6 cellular contexts compared by ENCODE assay signal in genomic region chr1:1274299-1274930, GRCh38. TPM values are rescaled to one million over a fixed set of nuclear protein-coding genes. Genes with fewer than 3 reads are reported as not detected.
DNase-seq lines count a peak whose midpoint lies in the region; TF ChIP-seq lines count a peak whose summit lies in the region.

No MANE protein-coding gene starts in this region.

- H3K4me1 Mint-ChIP-seq in CD14-positive monocyte: peaks cover 39% of the 10 kb centered on the region

- CTCF ChIA-PET in RWPE1 (lab: Yijun Ruan, JAX): interaction anchor here (0.8 kb wide), 1 partner anchor 24 kb away, joined by 5 read pairs; no protein-coding TSS in a partner anchor

- DNase-seq in CD14-positive monocyte (ENCODE audit: low spot score) (no peak), RWPE1 (ENCODE audit: low spot score) (no peak), NCI-H1417 treated with DMSO at 0.1 percent for 48 hours (lab: John Stamatoyannopoulos, UW) (no peak), CD1c-positive myeloid dendritic cell (ENCODE audit: extremely low spot score) (no peak)
- DNase-seq in stimulated activated CD4-positive, alpha-beta T cell treated with anti-CD3 and anti-CD28 coated beads, Interleukin-4, amount 100 ng/mL, for 24 hours: no peak

- H3K4me3 ChIP-seq in iPS-20b (ENCODE audit: low read length): peak overlapping the region; percentile 74

- H3K27me3 Mint-ChIP-seq in CD14-positive monocyte (ENCODE audit: low read depth in 3 of 3): peaks cover 0 to 3% (median 1%) of the 10 kb centered on the region in 3 donors

- 0 out of 2 replicates have a peak, but pooled peaks cover 11% of the 10 kb centered on the region for H3K36me3 ChIP-seq in iPS-20b (ENCODE audit: insufficient read depth, low read depth, low read length)

- no peaks in the 10 kb centered on the region for H3K9me3 Mint-ChIP-seq in CD14-positive monocyte

- intact Hi-C loops in CD14-positive monocyte (cut with micrococcal nuclease): no loop called here

- TF ChIP-seq CTCF in CD14-positive monocyte (IDR thresholded peaks at IDR 0.05) (no peak), RWPE1 (conservative IDR thresholded peaks at IDR 0.05; ENCODE audit: low read depth) (no peak)

- H3K27ac ChIP-seq in RWPE1 (peak overlapping the region; percentile 81), iPS-20b (ENCODE audit: low read length) (no peak overlapping the region)

- H3K4me3 Mint-ChIP-seq in CD14-positive monocyte: peak overlapping the region; percentile 69 to 76

- peak overlapping the region; percentile 72 for H3K9ac ChIP-seq in iPS-20b (ENCODE audit: low read depth, low read length)

- H3K36me3 Mint-ChIP-seq in CD14-positive monocyte: peaks cover 16 to 22% of the 10 kb centered on the region in 2 donors

- peaks cover 3% of the 10 kb centered on the region; the same call in 1 of the 2 replicates for H3K4me1 ChIP-seq in iPS-20b (ENCODE audit: insufficient read depth, low read length)

- no peaks in the 10 kb centered on the region for H3K9me3 ChIP-seq in iPS-20b (ENCODE audit: insufficient read depth, low read depth, low read length)

- peaks cover 7% of the 10 kb centered on the region for H3K27me3 ChIP-seq in iPS-20b (ENCODE audit: insufficient read depth, low read length)

- peak overlapping the region in 3 of 7 donors; percentile 6 to 46 (median 30) for H3K27ac Mint-ChIP-seq in CD14-positive monocyte

- POLR2A ChIA-PET in RWPE1 (lab: Yijun Ruan, JAX; ENCODE audit: low non-redundant PET): interaction anchor here (0.5 kb wide), 1 partner anchor 77 kb away, joined by 10 read pairs; no protein-coding TSS in a partner anchor

RNA-seq across cellular contexts. Expression of gene UBE2J2, which starts 0.8 kb away (rescaled TPM):
- polyA plus RNA-seq in CD14-positive monocyte: 10 to 100 TPM; 72.1 to 83.2 TPM

RNA-seq across cellular contexts. Expression of gene SCNN1D, which starts 5.8 kb away (rescaled TPM):
- polyA plus RNA-seq in CD14-positive monocyte: not detected

RNA-seq across cellular contexts. Expression of gene C1QTNF12, which starts 27.9 kb away (rescaled TPM):
- polyA plus RNA-seq in CD14-positive monocyte: not detected

RNA-seq across cellular contexts. Expression of gene ACAP3, which starts 33.3 kb away (rescaled TPM):
- polyA plus RNA-seq in CD14-positive monocyte: 1 to 10 TPM; 3.5 to 4.0 TPM

RNA-seq across cellular contexts. Expression of gene PUSL1, which starts 34.0 kb away (rescaled TPM):
- 10 to 100 TPM; 13.8 to 14.8 TPM for polyA plus RNA-seq in CD14-positive monocyte
